8 cellular contexts compared by ENCODE assay signal in genomic region chr7:141557831-141558531, GRCh38. TPM values are rescaled to one million over a fixed set of nuclear protein-coding genes. Genes with fewer than 3 reads are reported as not detected.
A peak's percentile ranks its signal among the peaks of the same experiment; 100 is the strongest.
DNase-seq lines count a peak whose midpoint lies in the region; ATAC-seq and TF ChIP-seq lines count a peak whose summit lies in the region.
"Not testable (repeated sequence)": the region's sequence is repeated elsewhere in the genome, so short reads cannot be mapped to it uniquely, and the experiment has no call there.

No MANE protein-coding gene starts in this region.

- ATAC-seq in GM21619 (IDR thresholded peaks at IDR 0.05; ENCODE audit: unreplicated experiment) (peak; percentile 33), HG03354 (IDR thresholded peaks at IDR 0.05; ENCODE audit: poor library complexity, severe bottlenecking, unreplicated experiment) (peak; percentile 40), left lung (peak; percentile 65)
- peak; percentile 64 for ATAC-seq in stimulated activated effector memory CD8-positive, alpha-beta T cell treated with anti-CD3 and anti-CD28 coated beads, Interleukin-12 subunit alpha, Interleukin-12 subunit beta, amount 100 ng/mL, for 72 hours

- CTCF ChIA-PET in CD8-positive, alpha-beta memory T cell (lab: Charles Lee), result not testable (repeated sequence)

- not testable (repeated sequence) for H3K9me3 Mint-ChIP-seq in CD8-positive, alpha-beta memory T cell; stimulated activated effector memory CD8-positive, alpha-beta T cell treated with anti-CD3 and anti-CD28 coated beads, Interleukin-12 subunit alpha, Interleukin-12 subunit beta, amount 100 ng/mL, for 72 hours

- peak overlapping the region; percentile 9 for H3K27ac ChIP-seq in CD8-positive, alpha-beta memory T cell (ENCODE audit: low read depth, low read length)
- not testable (repeated sequence) for H3K27ac ChIP-seq in left lung

- peaks cover 14 to 59% (median 24%) of the 10 kb centered on the region in 3 donors for H3K36me3 Mint-ChIP-seq in CD8-positive, alpha-beta memory T cell
- H3K36me3 Mint-ChIP-seq in stimulated activated effector memory CD8-positive, alpha-beta T cell treated with anti-CD3 and anti-CD28 coated beads, Interleukin-12 subunit alpha, Interleukin-12 subunit beta, amount 100 ng/mL, for 72 hours, result peaks cover 85% of the 10 kb centered on the region

- not testable (repeated sequence) for H3K4me3 ChIP-seq in CD8-positive, alpha-beta memory T cell (ENCODE audit: low read length); choroid plexus epithelial cell (ENCODE audit: low read depth, low read length); left lung

- H3K4me1 ChIP-seq in CD8-positive, alpha-beta memory T cell (ENCODE audit: insufficient read depth, low read length); left lung: not testable (repeated sequence)

- H3K27me3 ChIP-seq in CD8-positive, alpha-beta memory T cell (ENCODE audit: insufficient read depth, low read length, poor library complexity, severe bottlenecking); left lung: not testable (repeated sequence)

- intact Hi-C loops in left lung (cut with DNase I), result not testable (repeated sequence)

- H3K9me3 ChIP-seq in CD8-positive, alpha-beta memory T cell (ENCODE audit: low read length); left lung: not testable (repeated sequence)

- peak in 1 of 5 donors; percentile 9 for DNase-seq in CD8-positive, alpha-beta memory T cell
- peak; percentile 80 for DNase-seq in RPMI8226
- DNase-seq in activated naive CD4-positive, alpha-beta T cell treated with Interleukin-2 at 50 U/mL for 16 hours, result peak; percentile 32
- peak; percentile 85 for DNase-seq in choroid plexus epithelial cell (ENCODE audit: low read depth)
- DNase-seq in left lung; stimulated activated effector memory CD8-positive, alpha-beta T cell treated with anti-CD3 and anti-CD28 coated beads, Interleukin-12 subunit alpha, Interleukin-12 subunit beta, amount 100 ng/mL, for 72 hours (ENCODE audit: low spot score in 2 of 2): not testable (repeated sequence)

- H3K36me3 ChIP-seq in CD8-positive, alpha-beta memory T cell (ENCODE audit: insufficient read depth, low read length), result not testable (repeated sequence)
- H3K36me3 ChIP-seq in left lung, result peaks cover 0 to 40% of the 10 kb centered on the region in 2 donors

- H3K4me3 Mint-ChIP-seq in CD8-positive, alpha-beta memory T cell, result peak overlapping the region; percentile 42 to 76 (median 66)
- H3K4me3 Mint-ChIP-seq in stimulated activated effector memory CD8-positive, alpha-beta T cell treated with anti-CD3 and anti-CD28 coated beads, Interleukin-12 subunit alpha, Interleukin-12 subunit beta, amount 100 ng/mL, for 72 hours, result peak overlapping the region; percentile 56

- peak overlapping the region; percentile 85 to 94 (median 92) for H3K27ac Mint-ChIP-seq in CD8-positive, alpha-beta memory T cell
- peak overlapping the region; percentile 91 for H3K27ac Mint-ChIP-seq in stimulated activated effector memory CD8-positive, alpha-beta T cell treated with anti-CD3 and anti-CD28 coated beads, Interleukin-12 subunit alpha, Interleukin-12 subunit beta, amount 100 ng/mL, for 72 hours

- TF ChIP-seq CTCF in choroid plexus epithelial cell (conservative IDR thresholded peaks at IDR 0.05; ENCODE audit: low read depth, low read length); left lung (IDR thresholded peaks at IDR 0.05): not testable (repeated sequence)

- POLR2A ChIA-PET in CD8-positive, alpha-beta memory T cell (lab: Charles Lee), result interaction anchor here (0.8 kb wide), 1 partner anchor 8 kb away, joined by 3 read pairs; no protein-coding TSS in a partner anchor

- not testable (repeated sequence) for H3K27me3 Mint-ChIP-seq in CD8-positive, alpha-beta memory T cell

- H3K4me1 Mint-ChIP-seq in CD8-positive, alpha-beta memory T cell, result peaks cover 58 to 78% (median 72%) of the 10 kb centered on the region in 3 donors
- H3K4me1 Mint-ChIP-seq in stimulated activated effector memory CD8-positive, alpha-beta T cell treated with anti-CD3 and anti-CD28 coated beads, Interleukin-12 subunit alpha, Interleukin-12 subunit beta, amount 100 ng/mL, for 72 hours, result peaks cover 78% of the 10 kb centered on the region

RNA-seq across cellular contexts. Expression of gene AGK, which starts 6.8 kb away (rescaled TPM):
- 10 to 100 TPM; 88.5 to 94.3 TPM for total RNA-seq in CD8-positive, alpha-beta memory T cell
- 42.8 TPM for polyA plus RNA-seq in CD8-positive, alpha-beta memory T cell
- 10 to 100 TPM; 24.4 to 29.0 TPM for total RNA-seq in left lung
